ENCODE assay signal across 28 cellular contexts in genomic region chr12:26278666-26279065, GRCh38.
"Had no signal": no experiment of that assay in that cellular context is flagged by ENCODE, and none has a peak within 500 bp of the region (broad histone marks: within the 10 kb centered on the region; RNA-seq: fewer than 3 reads in every experiment).

No MANE protein-coding gene starts in this region.

- H3K27ac Mint-ChIP-seq: activated CD4-positive, alpha-beta memory T cell treated with anti-CD3 and anti-CD28 coated beads, Interleukin-2, amount 10 ng/mL, durations not matched to agents 7 days and 5 days; activated CD4-positive, alpha-beta T cell treated with anti-CD3 and anti-CD28 coated beads, Interleukin-2, amount 10 ng/mL, durations not matched to agents 7 days and 5 days; activated naive CD4-positive, alpha-beta T cell treated with anti-CD3 and anti-CD28 coated beads, Interleukin-2, amount 10 ng/mL, durations not matched to agents 7 days and 5 days; activated naive CD8-positive, alpha-beta T cell treated with anti-CD3 and anti-CD28 coated beads, Interleukin-2, amount 10 ng/mL, durations not matched to agents 7 days and 5 days; activated T-cell treated with anti-CD3 and anti-CD28 coated beads, Interleukin-2, amount 50 U/mL, for 24 hours; naive B cell; nephron progenitor cell; progenitor cell of endocrine pancreas; stimulated activated effector memory CD8-positive, alpha-beta T cell treated with anti-CD3 and anti-CD28 coated beads, Interleukin-12 subunit alpha, Interleukin-12 subunit beta, amount 100 ng/mL, for 72 hours; stimulated activated naive CD8-positive, alpha-beta T cell treated with anti-CD3 and anti-CD28 coated beads, Interleukin-15, Interleukin-2, amounts not matched to agents 100 ng/mL and 50 ng/mL, for 24 hours; WTC11 had no signal

- H3K4me3 ChIP-seq: ascending aorta, esophagus squamous epithelium, left lung, lung, ovary, skin epidermis, upper lobe of left lung had no signal

- H3K9me3 Mint-ChIP-seq: activated CD4-positive, alpha-beta memory T cell treated with anti-CD3 and anti-CD28 coated beads, Interleukin-2, amount 10 ng/mL, durations not matched to agents 7 days and 5 days; activated CD4-positive, alpha-beta T cell treated with anti-CD3 and anti-CD28 coated beads, Interleukin-2, amount 10 ng/mL, durations not matched to agents 7 days and 5 days; activated naive CD4-positive, alpha-beta T cell treated with anti-CD3 and anti-CD28 coated beads, Interleukin-2, amount 10 ng/mL, durations not matched to agents 7 days and 5 days; activated naive CD8-positive, alpha-beta T cell treated with anti-CD3 and anti-CD28 coated beads, Interleukin-2, amount 10 ng/mL, durations not matched to agents 7 days and 5 days; activated T-cell treated with anti-CD3 and anti-CD28 coated beads, Interleukin-2, amount 50 U/mL, for 24 hours; naive B cell; nephron progenitor cell; stimulated activated effector memory CD8-positive, alpha-beta T cell treated with anti-CD3 and anti-CD28 coated beads, Interleukin-12 subunit alpha, Interleukin-12 subunit beta, amount 100 ng/mL, for 72 hours; stimulated activated naive CD8-positive, alpha-beta T cell treated with anti-CD3 and anti-CD28 coated beads, Interleukin-15, Interleukin-2, amounts not matched to agents 100 ng/mL and 50 ng/mL, for 24 hours; WTC11 had no signal

- H3K36me3 ChIP-seq: ascending aorta, brain microvascular endothelial cell, esophagus squamous epithelium, left lung, neutrophil, ovary, upper lobe of left lung had no signal

- H3K4me3 Mint-ChIP-seq: activated CD4-positive, alpha-beta memory T cell treated with anti-CD3 and anti-CD28 coated beads, Interleukin-2, amount 10 ng/mL, durations not matched to agents 7 days and 5 days; activated CD4-positive, alpha-beta T cell treated with anti-CD3 and anti-CD28 coated beads, Interleukin-2, amount 10 ng/mL, durations not matched to agents 7 days and 5 days; activated naive CD4-positive, alpha-beta T cell treated with anti-CD3 and anti-CD28 coated beads, Interleukin-2, amount 10 ng/mL, durations not matched to agents 7 days and 5 days; activated naive CD8-positive, alpha-beta T cell treated with anti-CD3 and anti-CD28 coated beads, Interleukin-2, amount 10 ng/mL, durations not matched to agents 7 days and 5 days; activated T-cell treated with anti-CD3 and anti-CD28 coated beads, Interleukin-2, amount 50 U/mL, for 24 hours; nephron progenitor cell; stimulated activated effector memory CD8-positive, alpha-beta T cell treated with anti-CD3 and anti-CD28 coated beads, Interleukin-12 subunit alpha, Interleukin-12 subunit beta, amount 100 ng/mL, for 72 hours; stimulated activated naive CD8-positive, alpha-beta T cell treated with anti-CD3 and anti-CD28 coated beads, Interleukin-15, Interleukin-2, amounts not matched to agents 100 ng/mL and 50 ng/mL, for 24 hours; WTC11 had no signal

- H3K9me3 ChIP-seq: ascending aorta, esophagus squamous epithelium, left lung, neutrophil, ovary, upper lobe of left lung had no signal

- H3K27me3 Mint-ChIP-seq: activated CD4-positive, alpha-beta memory T cell treated with anti-CD3 and anti-CD28 coated beads, Interleukin-2, amount 10 ng/mL, durations not matched to agents 7 days and 5 days; activated CD4-positive, alpha-beta T cell treated with anti-CD3 and anti-CD28 coated beads, Interleukin-2, amount 10 ng/mL, durations not matched to agents 7 days and 5 days; naive B cell; stimulated activated naive CD8-positive, alpha-beta T cell treated with anti-CD3 and anti-CD28 coated beads, Interleukin-15, Interleukin-2, amounts not matched to agents 100 ng/mL and 50 ng/mL, for 24 hours had no signal

- H3K27me3 ChIP-seq: ascending aorta, brain microvascular endothelial cell, esophagus squamous epithelium, left lung, neutrophil, ovary, upper lobe of left lung had no signal

- H3K27ac ChIP-seq: ascending aorta, brain microvascular endothelial cell, left lung, neutrophil, ovary, upper lobe of left lung had no signal

- ATAC-seq: left lung; sciatic nerve; stimulated activated effector memory CD8-positive, alpha-beta T cell treated with anti-CD3 and anti-CD28 coated beads, Interleukin-12 subunit alpha, Interleukin-12 subunit beta, amount 100 ng/mL, for 72 hours; WTC11 had no signal

- H3K36me3 Mint-ChIP-seq: activated naive CD4-positive, alpha-beta T cell treated with anti-CD3 and anti-CD28 coated beads, Interleukin-2, amount 10 ng/mL, durations not matched to agents 7 days and 5 days; activated naive CD8-positive, alpha-beta T cell treated with anti-CD3 and anti-CD28 coated beads, Interleukin-2, amount 10 ng/mL, durations not matched to agents 7 days and 5 days; naive B cell; WTC11 had no signal

- DNase-seq: activated CD4-positive, alpha-beta memory T cell treated with anti-CD3 and anti-CD28 coated beads, Interleukin-2, amount 10 ng/mL, durations not matched to agents 7 days and 5 days; activated CD4-positive, alpha-beta T cell treated with anti-CD3 and anti-CD28 coated beads for 1 hour; activated CD4-positive, alpha-beta T cell treated with anti-CD3 and anti-CD28 coated beads, Interleukin-2, amount 10 ng/mL, durations not matched to agents 7 days and 5 days; activated CD8-positive, alpha-beta memory T cell treated with anti-CD3 and anti-CD28 coated beads, Interleukin-2, amount 50 U/mL, for 48 hours; activated gamma-delta T cell; activated naive CD4-positive, alpha-beta T cell treated with anti-CD3 and anti-CD28 coated beads, Interleukin-2, amount 10 ng/mL, durations not matched to agents 7 days and 5 days; activated naive CD8-positive, alpha-beta T cell treated with anti-CD3 and anti-CD28 coated beads, Interleukin-2, amount 10 ng/mL, durations not matched to agents 7 days and 5 days; activated T-cell treated with anti-CD3 and anti-CD28 coated beads, Interleukin-2, amount 50 U/mL, for 24 hours; brain microvascular endothelial cell; esophagus squamous epithelium; foreskin melanocyte; left lung; naive B cell; nephron progenitor cell; ovary; retina; stimulated activated CD4-positive, alpha-beta T cell treated with anti-CD3 and anti-CD28 coated beads, Interleukin-4, amount 100 ng/mL, for 24 hours; T-helper 2 cell; upper lobe of left lung had no signal
